ENCODE assay signal across 12 cellular contexts in genomic region chr12:24045816-24046257, GRCh38.
DNase-seq lines count a peak whose midpoint lies in the region; FAIRE-seq and TF ChIP-seq lines count a peak whose summit lies in the region.
"Had no signal": no experiment of that assay in that cellular context is flagged by ENCODE, and none has a peak within 500 bp of the region (broad histone marks: within the 10 kb centered on the region; RNA-seq: fewer than 3 reads in every experiment).

No MANE protein-coding gene starts in this region.

- no peaks in the 10 kb centered on the region for H3K27me3 Mint-ChIP-seq in astrocyte (ENCODE audit: low read depth, unreplicated experiment)
- H3K27me3 Mint-ChIP-seq in activated naive CD8-positive, alpha-beta T cell treated with anti-CD3 and anti-CD28 coated beads for 36 hours, result no peaks in the 10 kb centered on the region
- H3K27me3 Mint-ChIP-seq: type B pancreatic cell had no signal

- no peaks in the 10 kb centered on the region for H3K9me3 ChIP-seq in astrocyte (ENCODE audit: insufficient read depth, low read depth, low read length)
- peaks cover 5% of the 10 kb centered on the region for H3K9me3 ChIP-seq in hepatocyte (ENCODE audit: low read depth)
- no peaks in the 10 kb centered on the region for H3K9me3 ChIP-seq in uterus

- no peak for TF ChIP-seq POLR2A in uterus (IDR thresholded peaks at IDR 0.05)

- H3K4me1 ChIP-seq in astrocyte (ENCODE audit: insufficient read depth, low read length), result peaks cover 9% of the 10 kb centered on the region
- peaks cover 15% of the 10 kb centered on the region for H3K4me1 ChIP-seq in hepatocyte (ENCODE audit: insufficient read depth)
- no peaks in the 10 kb centered on the region for H3K4me1 ChIP-seq in uterus

- FAIRE-seq in astrocyte (lab: Jason Lieb, UNC), result no peak

- peak overlapping the region; percentile 63 for H3K4me2 ChIP-seq in astrocyte (ENCODE audit: low read length)
- H3K4me2 ChIP-seq in hepatocyte, result no peak overlapping the region
- H3K4me2 ChIP-seq: KMS-11 had no signal

- no peak for TF ChIP-seq CTCF in astrocyte (IDR thresholded peaks at IDR 0.05; ENCODE audit: insufficient read depth, low read depth, low read length)
- no peak for TF ChIP-seq CTCF in hepatocyte (IDR thresholded peaks at IDR 0.05; ENCODE audit: poor library complexity)
- no peak for TF ChIP-seq CTCF in uterus (IDR thresholded peaks at IDR 0.05)

- DNase-seq in NCI-H446 (lab: John Stamatoyannopoulos, UW), result peak; percentile 13 to 20
- DNase-seq in NCI-H446 treated with DMSO at 0.1 percent for 48 hours (lab: John Stamatoyannopoulos, UW), result no peak
- DNase-seq in astrocyte (ENCODE audit: low read depth), result peak; percentile 90
- peak; percentile 7 for DNase-seq in hepatocyte (ENCODE audit: low spot score)
- peak; percentile 91 for DNase-seq in stromal cell of bone marrow (ENCODE audit: low read depth)
- DNase-seq in middle frontal gyrus (ENCODE audit: extremely low spot score, low spot score), result no peak
- no peak for DNase-seq in uterus
- DNase-seq in activated naive CD8-positive, alpha-beta T cell treated with anti-CD3 and anti-CD28 coated beads for 36 hours, result no peak
- DNase-seq: DMS153 had no signal

- H2AFZ ChIP-seq in astrocyte (ENCODE audit: low read depth, low read length), result no peak overlapping the region
- H2AFZ ChIP-seq in hepatocyte, result no peak overlapping the region

- no peaks in the 10 kb centered on the region for H3K9me2 ChIP-seq in hepatocyte (replicated peaks; ENCODE audit: insufficient read depth)

- H3K27ac ChIP-seq in astrocyte (ENCODE audit: low read depth, low read length), result no peak overlapping the region
- peak overlapping the region; percentile 50 for H3K27ac ChIP-seq in hepatocyte
- no peak overlapping the region for H3K27ac ChIP-seq in uterus
- H3K27ac ChIP-seq: 22Rv1, KMS-11 had no signal

- no peak overlapping the region for H3K9ac ChIP-seq in astrocyte (ENCODE audit: low read length)
- H3K9ac ChIP-seq: KMS-11 had no signal

- WGBS in hepatocyte (ENCODE audit: low lambda C conversion rate, missing lambda C conversion rate), result 37% methylated on average over 5 of the region's 5 CpGs

- H3K4me3 ChIP-seq in astrocyte (ENCODE audit: insufficient read depth, low read depth, low read length), result no peak overlapping the region
- no peak overlapping the region for H3K4me3 ChIP-seq in hepatocyte
- no peak overlapping the region for H3K4me3 ChIP-seq in uterus

- peaks cover 5% of the 10 kb centered on the region for H3K4me1 Mint-ChIP-seq in astrocyte (ENCODE audit: low read depth, unreplicated experiment)
- no peaks in the 10 kb centered on the region for H3K4me1 Mint-ChIP-seq in activated naive CD8-positive, alpha-beta T cell treated with anti-CD3 and anti-CD28 coated beads for 36 hours

- no peak overlapping the region for H3K4me3 Mint-ChIP-seq in astrocyte (ENCODE audit: unreplicated experiment)
- H3K4me3 Mint-ChIP-seq in activated naive CD8-positive, alpha-beta T cell treated with anti-CD3 and anti-CD28 coated beads for 36 hours, result no peak overlapping the region
- H3K4me3 Mint-ChIP-seq: type B pancreatic cell had no signal

- H3K27ac Mint-ChIP-seq in astrocyte (ENCODE audit: unreplicated experiment), result no peak overlapping the region
- no peak overlapping the region for H3K27ac Mint-ChIP-seq in activated naive CD8-positive, alpha-beta T cell treated with anti-CD3 and anti-CD28 coated beads for 36 hours
- H3K27ac Mint-ChIP-seq: type B pancreatic cell had no signal

- H3K36me3 ChIP-seq in astrocyte (ENCODE audit: insufficient read depth, low read length) (no peaks in the 10 kb centered on the region), hepatocyte (replicated peaks; ENCODE audit: insufficient read depth, low read depth) (no peaks in the 10 kb centered on the region), uterus (no peaks in the 10 kb centered on the region)

- no peaks in the 10 kb centered on the region for H3K79me2 ChIP-seq in astrocyte (ENCODE audit: insufficient read depth, low read length)
- no peaks in the 10 kb centered on the region for H3K79me2 ChIP-seq in hepatocyte

- intact Hi-C loops in uterus (cut with DNase I; ENCODE audit: low total_unique reads), result no loop called here

- H3K27me3 ChIP-seq in astrocyte (ENCODE audit: insufficient read depth, low read length) (peaks cover 13% of the 10 kb centered on the region), hepatocyte (no peaks in the 10 kb centered on the region), uterus (no peaks in the 10 kb centered on the region)

- no peaks in the 10 kb centered on the region for H3K9me3 Mint-ChIP-seq in astrocyte (ENCODE audit: unreplicated experiment)
- H3K9me3 Mint-ChIP-seq in activated naive CD8-positive, alpha-beta T cell treated with anti-CD3 and anti-CD28 coated beads for 36 hours, result no peaks in the 10 kb centered on the region
- H3K9me3 Mint-ChIP-seq: type B pancreatic cell had no signal

- H4K20me1 ChIP-seq in astrocyte (ENCODE audit: insufficient read depth, low read length) (no peaks in the 10 kb centered on the region), hepatocyte (ENCODE audit: insufficient read depth, poor library complexity, severe bottlenecking) (no peaks in the 10 kb centered on the region)

- H3K36me3 Mint-ChIP-seq in astrocyte (ENCODE audit: low read depth, unreplicated experiment), result no peaks in the 10 kb centered on the region
- no peaks in the 10 kb centered on the region for H3K36me3 Mint-ChIP-seq in activated naive CD8-positive, alpha-beta T cell treated with anti-CD3 and anti-CD28 coated beads for 36 hours
- H3K36me3 Mint-ChIP-seq: type B pancreatic cell had no signal

Comparison
In these comparisons a context has a peak if more than half of its experiments do, and no peak if none do; other contexts are left out.
1. DNase-seq: peak in NCI-H446 (2 of 2), astrocyte (single experiment), hepatocyte (single experiment) and stromal cell of bone marrow (single experiment); none in NCI-H446 treated with DMSO at 0.1 percent for 48 hours (single experiment), middle frontal gyrus (single experiment), uterus (0 of 2) and activated naive CD8-positive, alpha-beta T cell treated with anti-CD3 and anti-CD28 coated beads for 36 hours (single experiment).